1 cellular context compared by ENCODE assay signal in genomic region chr12:104064031-104064841, GRCh38.
TF ChIP-seq lines count a peak whose summit lies in the region.

TSS of gene HCFC2 (plus strand) at chr12:104064531. CDS start at chr12:104064561, 30 bp downstream.

TF ChIP-seq in HepG2, 621 proteins besides CTCF, POLR2A, EP300 and RAD21 (continued from another document and continues in another):
- TF ChIP-seq ZNF704 (CRISPR knock-in tag; IDR thresholded peaks at IDR 0.05; ENCODE audit: borderline replicate concordance) (no peak), ARNTL (CRISPR knock-in tag; IDR thresholded peaks at IDR 0.05) (peak; percentile 96), NR1H2 (CRISPR knock-in tag; IDR thresholded peaks at IDR 0.05; ENCODE audit: borderline replicate concordance, low read depth) (0 out of 2 replicates have a peak, but pooled peaks have one; percentile 58), ZNF350 (CRISPR knock-in tag; IDR thresholded peaks at IDR 0.05; ENCODE audit: borderline replicate concordance, low read depth) (peak; percentile 50), HDAC2 (CRISPR knock-in tag; IDR thresholded peaks at IDR 0.05) (peak; percentile 65), ZNF639 (CRISPR knock-in tag; conservative IDR thresholded peaks at IDR 0.05) (peak; percentile 84), CEBPG (CRISPR knock-in tag; IDR thresholded peaks at IDR 0.05) (no peak), ZBTB3 (CRISPR knock-in tag; IDR thresholded peaks at IDR 0.05; ENCODE audit: borderline replicate concordance, low read depth) (peak; percentile 71; the same call in 1 of the 2 replicates), THAP7 (CRISPR knock-in tag; IDR thresholded peaks at IDR 0.05) (peak; percentile 51; the same call in 1 of the 2 replicates), ZNF232 (CRISPR knock-in tag; IDR thresholded peaks at IDR 0.05; ENCODE audit: borderline replicate concordance) (no peak), ATF5 (CRISPR knock-in tag; IDR thresholded peaks at IDR 0.05; ENCODE audit: low read depth) (no peak), DNMT1 (CRISPR knock-in tag; IDR thresholded peaks at IDR 0.05) (no peak), MYC (CRISPR knock-in tag; IDR thresholded peaks at IDR 0.05; ENCODE audit: borderline replicate concordance) (peak; percentile 80; the same call in 1 of the 2 replicates), ZNF430 (CRISPR knock-in tag; IDR thresholded peaks at IDR 0.05) (peak; percentile 80; the same call in 1 of the 2 replicates), GPBP1L1 (CRISPR knock-in tag; IDR thresholded peaks at IDR 0.05) (no peak), KDM3A (CRISPR knock-in tag; IDR thresholded peaks at IDR 0.05; ENCODE audit: low read depth) (peak; percentile 30; the same call in 1 of the 2 replicates), ZNF10 (CRISPR knock-in tag; IDR thresholded peaks at IDR 0.05; ENCODE audit: borderline replicate concordance, low read depth) (no peak), ZNF20 (CRISPR knock-in tag; IDR thresholded peaks at IDR 0.05) (0 out of 2 replicates have a peak, but pooled peaks have one; percentile 53), SNAI1 (CRISPR knock-in tag; IDR thresholded peaks at IDR 0.05; ENCODE audit: borderline replicate concordance) (peak; percentile 85; the same call in 1 of the 2 replicates), SALL1 (CRISPR knock-in tag; IDR thresholded peaks at IDR 0.05) (peak; percentile 69), ZBTB7B (CRISPR knock-in tag; IDR thresholded peaks at IDR 0.05) (no peak), HNRNPL (IDR thresholded peaks at IDR 0.05; ENCODE audit: low read depth, low read length) (no peak), HCFC1 (IDR thresholded peaks at IDR 0.05; ENCODE audit: low read depth, low read length) (peak; percentile 28; the same call in 1 of the 2 replicates), E2F1 (CRISPR knock-in tag; IDR thresholded peaks at IDR 0.05) (peak; percentile 18; the same call in 1 of the 2 replicates), NR2C2 (CRISPR knock-in tag; IDR thresholded peaks at IDR 0.05; ENCODE audit: borderline replicate concordance) (peak; percentile 65), DBP (CRISPR knock-in tag; IDR thresholded peaks at IDR 0.05; ENCODE audit: not compliant biosample characterization) (no peak), HNF1B (CRISPR knock-in tag; IDR thresholded peaks at IDR 0.05) (no peak), ZNF703 (CRISPR knock-in tag; IDR thresholded peaks at IDR 0.05; ENCODE audit: borderline replicate concordance) (no peak), ZNF775 (CRISPR knock-in tag; IDR thresholded peaks at IDR 0.05; ENCODE audit: borderline replicate concordance) (no peak), ZMYM3 (CRISPR knock-in tag; IDR thresholded peaks at IDR 0.05) (peak; percentile 74), ZNF329 (CRISPR knock-in tag; IDR thresholded peaks at IDR 0.05; ENCODE audit: low read depth) (peak; percentile 75; the same call in 1 of the 2 replicates), KDM2A (CRISPR knock-in tag; IDR thresholded peaks at IDR 0.05; ENCODE audit: borderline replicate concordance, low read depth) (peak; percentile 89; the same call in 1 of the 2 replicates), CAMTA2 (CRISPR knock-in tag; IDR thresholded peaks at IDR 0.05; ENCODE audit: borderline replicate concordance) (peak; percentile 85), ZNF142 (CRISPR knock-in tag; IDR thresholded peaks at IDR 0.05) (peak; percentile 30; the same call in 1 of the 2 replicates), JUND (CRISPR knock-in tag; IDR thresholded peaks at IDR 0.05) (no peak), ATF1 (CRISPR knock-in tag; IDR thresholded peaks at IDR 0.05) (no peak), ZNF275 (CRISPR knock-in tag; IDR thresholded peaks at IDR 0.05; ENCODE audit: borderline replicate concordance) (peak; percentile 76; the same call in 1 of the 2 replicates), FOXK2 (IDR thresholded peaks at IDR 0.05) (no peak), SMC3 (IDR thresholded peaks at IDR 0.05; ENCODE audit: low read length) (no peak), RARG (CRISPR knock-in tag; IDR thresholded peaks at IDR 0.05; ENCODE audit: low read depth) (no peak), ELF4 (CRISPR knock-in tag; IDR thresholded peaks at IDR 0.05; ENCODE audit: borderline replicate concordance) (no peak)
